ENCODE assay signal across 17 cellular contexts in genomic region chr16:35911899-35912298, GRCh38.
DNase-seq lines count a peak whose midpoint lies in the region; ATAC-seq and TF ChIP-seq lines count a peak whose summit lies in the region.
"Had no signal": no experiment of that assay in that cellular context is flagged by ENCODE, and none has a peak within 500 bp of the region (broad histone marks: within the 10 kb centered on the region; RNA-seq: fewer than 3 reads in every experiment).

No MANE protein-coding gene starts in this region.

- no peaks in the 10 kb centered on the region for H4K20me1 ChIP-seq in BLaER1

- TF ChIP-seq CTCF in esophagus muscularis mucosa (IDR thresholded peaks at IDR 0.05): no peak
- TF ChIP-seq CTCF in osteocyte (IDR thresholded peaks at IDR 0.05): no peak
- TF ChIP-seq CTCF in chondrocyte (IDR thresholded peaks at IDR 0.05): no peak

- 82% methylated on average over 8 of the region's 8 CpGs for WGBS in esophagus muscularis mucosa

- H3K36me3 ChIP-seq in BLaER1: no peaks in the 10 kb centered on the region
- no peaks in the 10 kb centered on the region for H3K36me3 ChIP-seq in esophagus muscularis mucosa

- ATAC-seq in GM18517 (IDR thresholded peaks at IDR 0.05; ENCODE audit: unreplicated experiment): no peak
- ATAC-seq: A549; CD8-positive, alpha-beta T cell had no signal

- DNase-seq in esophagus muscularis mucosa (ENCODE audit: extremely low spot score) (peak; percentile 79), osteocyte (ENCODE audit: extremely low spot score, unreplicated experiment) (peak; percentile 53), kidney glomerular epithelial cell (lab: John Stamatoyannopoulos, UW) (no peak), chondrocyte (ENCODE audit: low spot score) (no peak)
- DNase-seq: AML-193; Caco-2; Calu3; CD4-positive, alpha-beta T cell; CD8-positive, alpha-beta T cell; DMS79 treated with DMSO at 0.1 percent for 48 hours; GF-D8 had no signal

- peaks cover 90% of the 10 kb centered on the region for H3K9me3 ChIP-seq in BLaER1
- H3K9me3 ChIP-seq in esophagus muscularis mucosa: peaks cover 0 to 13% (median 0%) of the 10 kb centered on the region in 4 donors
- H3K9me3 ChIP-seq: Caco-2 had no signal

- no peaks in the 10 kb centered on the region for H3K36me3 Mint-ChIP-seq in osteocyte (ENCODE audit: unreplicated experiment)
- peaks cover 2% of the 10 kb centered on the region for H3K36me3 Mint-ChIP-seq in chondrocyte (ENCODE audit: low read depth)
- H3K36me3 Mint-ChIP-seq: CD8-positive, alpha-beta T cell had no signal

- no peak for TF ChIP-seq POLR2A in esophagus muscularis mucosa (IDR thresholded peaks at IDR 0.05; ENCODE audit: low read depth)

- H3K4me1 Mint-ChIP-seq in osteocyte (ENCODE audit: unreplicated experiment) (no peaks in the 10 kb centered on the region), chondrocyte (ENCODE audit: low read depth) (no peaks in the 10 kb centered on the region)
- H3K4me1 Mint-ChIP-seq: B cell had no signal

- peaks cover 54% of the 10 kb centered on the region for H3K4me1 ChIP-seq in BLaER1
- H3K4me1 ChIP-seq in esophagus muscularis mucosa: no peaks in the 10 kb centered on the region
- H3K4me1 ChIP-seq: A549, Caco-2 had no signal

- intact Hi-C loops in esophagus muscularis mucosa (cut with DNase I): no loop called here

- H3K4me3 ChIP-seq in BLaER1 (no peak overlapping the region), esophagus muscularis mucosa (no peak overlapping the region)
- H3K4me3 ChIP-seq: A549 had no signal

- no peak overlapping the region for H3K9ac ChIP-seq in BLaER1

- no peaks in the 10 kb centered on the region for H3K27me3 ChIP-seq in BLaER1
- no peaks in the 10 kb centered on the region for H3K27me3 ChIP-seq in esophagus muscularis mucosa

- no peaks in the 10 kb centered on the region for H3K27me3 Mint-ChIP-seq in osteocyte (ENCODE audit: unreplicated experiment)
- no peaks in the 10 kb centered on the region for H3K27me3 Mint-ChIP-seq in chondrocyte (ENCODE audit: low read depth)
- H3K27me3 Mint-ChIP-seq: B cell; CD4-positive, alpha-beta T cell had no signal

- peaks cover 40% of the 10 kb centered on the region for H3K9me3 Mint-ChIP-seq in osteocyte (ENCODE audit: unreplicated experiment)
- peaks cover 61% of the 10 kb centered on the region for H3K9me3 Mint-ChIP-seq in chondrocyte (ENCODE audit: low read depth)

- TF ChIP-seq EP300 in esophagus muscularis mucosa (IDR thresholded peaks at IDR 0.05): no peak

- peak overlapping the region; percentile 53 for H3K4me2 ChIP-seq in BLaER1
- H3K4me2 ChIP-seq: A549 had no signal

- H3K27ac Mint-ChIP-seq in osteocyte (ENCODE audit: unreplicated experiment) (no peak overlapping the region), chondrocyte (ENCODE audit: unreplicated experiment) (no peak overlapping the region)
- H3K27ac Mint-ChIP-seq: B cell; CD4-positive, alpha-beta T cell; CD8-positive, alpha-beta T cell had no signal

- H3K4me3 Mint-ChIP-seq in osteocyte (ENCODE audit: unreplicated experiment) (no peak overlapping the region), chondrocyte (ENCODE audit: unreplicated experiment) (no peak overlapping the region)
- H3K4me3 Mint-ChIP-seq: B cell; CD4-positive, alpha-beta T cell; CD8-positive, alpha-beta T cell had no signal

- H3K27ac ChIP-seq in BLaER1 (peak overlapping the region; percentile 51), esophagus muscularis mucosa (replicated peaks in 1 of 4) (no peak overlapping the region)
- H3K27ac ChIP-seq: 22Rv1, A549, C4-2B had no signal

Comparison
In these comparisons a context has a peak if more than half of its experiments do, and no peak if none do; other contexts are left out.
1. DNase-seq: peak in esophagus muscularis mucosa (single experiment) and osteocyte (single experiment); none in kidney glomerular epithelial cell (single experiment) and chondrocyte (single experiment).